17 cellular contexts compared by ENCODE assay signal in genomic region chr16:84686702-84687298, GRCh38. TPM values are rescaled to one million over a fixed set of nuclear protein-coding genes. Genes with fewer than 3 reads are reported as not detected.
A peak's percentile ranks its signal among the peaks of the same experiment; 100 is the strongest.
DNase-seq lines count a peak whose midpoint lies in the region; ATAC-seq and TF ChIP-seq lines count a peak whose summit lies in the region.
"Had no signal": no experiment of that assay in that cellular context is flagged by ENCODE, and none has a peak within 500 bp of the region (broad histone marks: within the 10 kb centered on the region; RNA-seq: fewer than 3 reads in every experiment).

No MANE protein-coding gene starts in this region.

- H3K27me3 ChIP-seq in trophoblast cell (ENCODE audit: insufficient read depth, low read length) (no peaks in the 10 kb centered on the region), neural progenitor cell (peaks cover 54% of the 10 kb centered on the region)
- H3K27me3 ChIP-seq: gastrocnemius medialis had no signal

- H3K27ac ChIP-seq in trophoblast cell (ENCODE audit: low read depth, low read length) (no peak overlapping the region), neural progenitor cell (no peak overlapping the region)
- H3K27ac ChIP-seq: C4-2B, gastrocnemius medialis, SK-N-MC had no signal

- peak overlapping the region; percentile 81 for H2AK5ac ChIP-seq in trophoblast cell (ENCODE audit: low read length)

- peaks cover 6% of the 10 kb centered on the region for H4K20me1 ChIP-seq in neural progenitor cell (ENCODE audit: low read depth)

- H2AFZ ChIP-seq in trophoblast cell (ENCODE audit: insufficient read depth, low read length, poor library complexity), result no peak overlapping the region
- no peak overlapping the region for H2AFZ ChIP-seq in neural progenitor cell (replicated peaks)

- no peaks in the 10 kb centered on the region for H3K9me3 ChIP-seq in trophoblast cell (ENCODE audit: insufficient read depth, low read depth, low read length)
- H3K9me3 ChIP-seq in neural progenitor cell (ENCODE audit: low read depth), result no peaks in the 10 kb centered on the region
- H3K9me3 ChIP-seq: gastrocnemius medialis had no signal

- no peak overlapping the region for H4K91ac ChIP-seq in trophoblast cell (ENCODE audit: low read depth, low read length)

- H3K4me1 ChIP-seq in trophoblast cell (ENCODE audit: control insufficient read depth in 1 of 2, insufficient read depth in 2 of 2, low read length in 2 of 2) (peaks cover 0 to 3% of the 10 kb centered on the region in 2 experiments), neural progenitor cell (peaks cover 6% of the 10 kb centered on the region)
- H3K4me1 ChIP-seq: gastrocnemius medialis had no signal

- H3K9ac ChIP-seq in trophoblast cell (ENCODE audit: low read length) (no peak overlapping the region), neural progenitor cell (no peak overlapping the region)

- no peak overlapping the region for H3K18ac ChIP-seq in trophoblast cell (ENCODE audit: low read length)

- peak overlapping the region; percentile 31 for H4K8ac ChIP-seq in trophoblast cell (ENCODE audit: low read depth, low read length)

- H3K4ac ChIP-seq in trophoblast cell (ENCODE audit: low read depth, low read length), result no peak overlapping the region

- no peak overlapping the region for H3K27ac Mint-ChIP-seq in activated CD8-positive, alpha-beta T cell treated with anti-CD3 and anti-CD28 coated beads for 36 hours
- no peak overlapping the region for H3K27ac Mint-ChIP-seq in activated CD8-positive, alpha-beta T cell treated with anti-CD3 and anti-CD28 coated beads, Interleukin-2, amount 10 ng/mL, durations not matched to agents 7 days and 5 days
- H3K27ac Mint-ChIP-seq in WTC11 (no peak overlapping the region), neural progenitor cell (no peak overlapping the region)
- H3K27ac Mint-ChIP-seq: progenitor cell of endocrine pancreas had no signal

- H3K79me1 ChIP-seq in trophoblast cell (ENCODE audit: low read length), result no peaks in the 10 kb centered on the region

- no peak overlapping the region for H2BK12ac ChIP-seq in trophoblast cell (ENCODE audit: low read length)

- DNase-seq in activated CD8-positive, alpha-beta T cell treated with anti-CD3 and anti-CD28 coated beads for 36 hours, result peak; percentile 23
- DNase-seq in activated CD8-positive, alpha-beta T cell treated with anti-CD3 and anti-CD28 coated beads, Interleukin-2, amount 10 ng/mL, durations not matched to agents 7 days and 5 days, result no peak
- no peak for DNase-seq in WTC11 (ENCODE audit: low spot score)
- no peak for DNase-seq in trophoblast cell
- DNase-seq in neural progenitor cell (ENCODE audit: low spot score), result no peak
- DNase-seq in anterior cingulate cortex (lab: John Stamatoyannopoulos, UW), result no peak
- DNase-seq: gastrocnemius medialis; NCI-H1436; NCI-H748 treated with DMSO at 0.1 percent for 48 hours; small intestine; stimulated activated CD4-positive, alpha-beta T cell treated with anti-CD3 and anti-CD28 coated beads, Interleukin-2, amount 100 ng/mL, for 48 hours had no signal

- no peak overlapping the region for H3K4me3 Mint-ChIP-seq in activated CD8-positive, alpha-beta T cell treated with anti-CD3 and anti-CD28 coated beads for 36 hours
- no peak overlapping the region for H3K4me3 Mint-ChIP-seq in activated CD8-positive, alpha-beta T cell treated with anti-CD3 and anti-CD28 coated beads, Interleukin-2, amount 10 ng/mL, durations not matched to agents 7 days and 5 days
- H3K4me3 Mint-ChIP-seq in WTC11 (no peak overlapping the region), neural progenitor cell (no peak overlapping the region)
- H3K4me3 Mint-ChIP-seq: nephron had no signal

- no peak overlapping the region for H3K14ac ChIP-seq in trophoblast cell (ENCODE audit: low read length)

- CTCF ChIA-PET in activated CD8-positive, alpha-beta T cell treated with anti-CD3 and anti-CD28 coated beads for 36 hours (lab: Charles Lee), result interaction anchor here (0.6 to 5.3 kb wide), 4 partner anchors 14 to 1005 kb away, joined by 3 to 36 read pairs (median 12); no protein-coding TSS in a partner anchor
- CTCF ChIA-PET in activated CD8-positive, alpha-beta T cell treated with anti-CD3 and anti-CD28 coated beads, Interleukin-2, amount 10 ng/mL, durations not matched to agents 7 days and 5 days (lab: Charles Lee), result interaction anchor here (0.8 to 5.1 kb wide), 5 partner anchors 14 to 68 kb away, joined by 3 to 26 read pairs (median 5); no protein-coding TSS in a partner anchor
- CTCF ChIA-PET in WTC11 (lab: Charles Lee), result interaction anchor here (3.5 kb wide), 1 partner anchor 15 kb away, joined by 27 read pairs; no protein-coding TSS in a partner anchor

- no peaks in the 10 kb centered on the region for H3K9me3 Mint-ChIP-seq in activated CD8-positive, alpha-beta T cell treated with anti-CD3 and anti-CD28 coated beads for 36 hours
- no peaks in the 10 kb centered on the region for H3K9me3 Mint-ChIP-seq in activated CD8-positive, alpha-beta T cell treated with anti-CD3 and anti-CD28 coated beads, Interleukin-2, amount 10 ng/mL, durations not matched to agents 7 days and 5 days (ENCODE audit: insufficient read depth)
- H3K9me3 Mint-ChIP-seq in WTC11 (peaks cover 19% of the 10 kb centered on the region), neural progenitor cell (peaks cover 23% of the 10 kb centered on the region)
- H3K9me3 Mint-ChIP-seq: nephron had no signal

- peak; percentile 77 for ATAC-seq in activated CD8-positive, alpha-beta T cell treated with anti-CD3 and anti-CD28 coated beads for 36 hours
- ATAC-seq in activated CD8-positive, alpha-beta T cell treated with anti-CD3 and anti-CD28 coated beads, Interleukin-2, amount 10 ng/mL, durations not matched to agents 7 days and 5 days, result no peak
- peak; percentile 31 for ATAC-seq in WTC11
- ATAC-seq in HG03095 (IDR thresholded peaks at IDR 0.05; ENCODE audit: unreplicated experiment), result no peak
- ATAC-seq: gastrocnemius medialis had no signal

- intact Hi-C loops in activated CD8-positive, alpha-beta T cell treated with anti-CD3 and anti-CD28 coated beads for 36 hours (cut with micrococcal nuclease), result no loop called here

- no peak for TF ChIP-seq CTCF in activated CD8-positive, alpha-beta T cell treated with anti-CD3 and anti-CD28 coated beads for 36 hours (IDR thresholded peaks at IDR 0.05)
- no peak for TF ChIP-seq CTCF in WTC11 (IDR thresholded peaks at IDR 0.05)
- TF ChIP-seq CTCF in neural progenitor cell (IDR thresholded peaks at IDR 0.05), result no peak

- no peak overlapping the region for H2BK120ac ChIP-seq in trophoblast cell (ENCODE audit: insufficient read depth, low read length, poor library complexity)

- peaks cover 10% of the 10 kb centered on the region for H3K27me3 Mint-ChIP-seq in activated CD8-positive, alpha-beta T cell treated with anti-CD3 and anti-CD28 coated beads for 36 hours
- peaks cover 17% of the 10 kb centered on the region for H3K27me3 Mint-ChIP-seq in activated CD8-positive, alpha-beta T cell treated with anti-CD3 and anti-CD28 coated beads, Interleukin-2, amount 10 ng/mL, durations not matched to agents 7 days and 5 days (ENCODE audit: low read depth)
- H3K27me3 Mint-ChIP-seq in WTC11 (ENCODE audit: low read depth) (peaks cover 3% of the 10 kb centered on the region; the same call in 1 of the 2 replicates), neural progenitor cell (ENCODE audit: insufficient read depth, low read depth) (peaks cover 2% of the 10 kb centered on the region)

- H3K36me3 ChIP-seq in trophoblast cell (ENCODE audit: control insufficient read depth in 1 of 2, insufficient read depth in 2 of 2, low read length in 2 of 2), result no peaks in the 10 kb centered on the region
- no peaks in the 10 kb centered on the region for H3K36me3 ChIP-seq in neural progenitor cell
- H3K36me3 ChIP-seq: gastrocnemius medialis had no signal

- H3K4me1 Mint-ChIP-seq in activated CD8-positive, alpha-beta T cell treated with anti-CD3 and anti-CD28 coated beads for 36 hours (ENCODE audit: low read depth), result peaks cover 5% of the 10 kb centered on the region
- peaks cover 11% of the 10 kb centered on the region for H3K4me1 Mint-ChIP-seq in activated CD8-positive, alpha-beta T cell treated with anti-CD3 and anti-CD28 coated beads, Interleukin-2, amount 10 ng/mL, durations not matched to agents 7 days and 5 days (ENCODE audit: low read depth)
- H3K4me1 Mint-ChIP-seq in WTC11 (peaks cover 21% of the 10 kb centered on the region), neural progenitor cell (peaks cover 31% of the 10 kb centered on the region)

- H3F3A ChIP-seq in neural progenitor cell (ENCODE audit: low read depth), result no peaks in the 10 kb centered on the region

- no peaks in the 10 kb centered on the region for H3K36me3 Mint-ChIP-seq in activated CD8-positive, alpha-beta T cell treated with anti-CD3 and anti-CD28 coated beads for 36 hours (ENCODE audit: low read depth)
- no peaks in the 10 kb centered on the region for H3K36me3 Mint-ChIP-seq in activated CD8-positive, alpha-beta T cell treated with anti-CD3 and anti-CD28 coated beads, Interleukin-2, amount 10 ng/mL, durations not matched to agents 7 days and 5 days (ENCODE audit: low read depth)
- H3K36me3 Mint-ChIP-seq in WTC11 (peaks cover 4% of the 10 kb centered on the region; the same call in 1 of the 2 replicates), neural progenitor cell (peaks cover 2% of the 10 kb centered on the region)

- no peak for TF ChIP-seq RAD21 in Ishikawa (IDR thresholded peaks at IDR 0.05; ENCODE audit: low read depth)

- no peak overlapping the region for H3K23ac ChIP-seq in trophoblast cell (ENCODE audit: low read length)

- no peak for TF ChIP-seq EP300 in Ishikawa (IDR thresholded peaks at IDR 0.05; ENCODE audit: borderline replicate concordance)

- no peak overlapping the region for H2BK5ac ChIP-seq in trophoblast cell (ENCODE audit: low read depth, low read length, poor library complexity)

- H3K4me2 ChIP-seq in trophoblast cell (ENCODE audit: low read length) (no peak overlapping the region), neural progenitor cell (no peak overlapping the region)

- WGBS in trophoblast cell (ENCODE audit: extremely low coverage, insufficient coverage, insufficient read length), result no CpG with 5 or more reads among the region's 6 CpGs

- POLR2A ChIA-PET in activated CD8-positive, alpha-beta T cell treated with anti-CD3 and anti-CD28 coated beads for 36 hours (lab: Charles Lee), result interaction anchor here (0.7 to 2.0 kb wide), 3 partner anchors 14 to 41 kb away, joined by 3 to 6 read pairs (median 4); no protein-coding TSS in a partner anchor
- POLR2A ChIA-PET in activated CD8-positive, alpha-beta T cell treated with anti-CD3 and anti-CD28 coated beads, Interleukin-2, amount 10 ng/mL, durations not matched to agents 7 days and 5 days (lab: Charles Lee), result interaction anchor here (1.5 kb wide), 1 partner anchor 14 kb away, joined by 5 read pairs; no protein-coding TSS in a partner anchor
- POLR2A ChIA-PET in WTC11 (lab: Charles Lee), result no interaction called here

- H3K79me2 ChIP-seq in trophoblast cell (ENCODE audit: control insufficient read depth, insufficient read depth, low read length, poor library complexity), result no peaks in the 10 kb centered on the region
- no peaks in the 10 kb centered on the region for H3K79me2 ChIP-seq in neural progenitor cell (ENCODE audit: low read depth)

- no peak overlapping the region for H3K4me3 ChIP-seq in trophoblast cell (ENCODE audit: low read depth, low read length)
- H3K4me3 ChIP-seq in neural progenitor cell, result no peak overlapping the region
- H3K4me3 ChIP-seq: gastrocnemius medialis, SK-N-MC had no signal

- no peak overlapping the region for H4K12ac ChIP-seq in trophoblast cell (ENCODE audit: low read depth, low read length)

RNA-seq across cellular contexts. Expression of gene USP10, which starts 13.0 kb away (rescaled TPM):
- 100 to 1,000 TPM; 116 TPM for total RNA-seq in activated CD8-positive, alpha-beta T cell treated with anti-CD3 and anti-CD28 coated beads for 36 hours
- total RNA-seq in activated CD8-positive, alpha-beta T cell treated with anti-CD3 and anti-CD28 coated beads, Interleukin-2, amount 10 ng/mL, durations not matched to agents 7 days and 5 days, result 10 to 100 TPM; 82.9 to 88.3 TPM
- total RNA-seq in WTC11 (2021) (138 to 152 TPM (median 139 TPM) in 3 replicates), neural progenitor cell (ENCODE audit: low replicate concordance) (117 and 130 TPM in 2 replicates)
- 86.2 and 87.9 TPM in 2 replicates for polyA plus RNA-seq in trophoblast cell (2013)

RNA-seq across cellular contexts. Expression of gene KLHL36, which starts 38.5 kb away (rescaled TPM):
- total RNA-seq in activated CD8-positive, alpha-beta T cell treated with anti-CD3 and anti-CD28 coated beads for 36 hours, result 10 to 100 TPM; 41.0 to 44.0 TPM
- 10 to 100 TPM; 31.4 to 32.6 TPM for total RNA-seq in activated CD8-positive, alpha-beta T cell treated with anti-CD3 and anti-CD28 coated beads, Interleukin-2, amount 10 ng/mL, durations not matched to agents 7 days and 5 days
- total RNA-seq in WTC11 (2021) (55.7 to 56.1 TPM (median 55.8 TPM) in 3 replicates), neural progenitor cell (ENCODE audit: low replicate concordance) (15.9 and 25.3 TPM in 2 replicates)
- 17.4 and 17.6 TPM in 2 replicates for polyA plus RNA-seq in trophoblast cell (2013)

Comparison
In these comparisons a context has a peak if more than half of its experiments do, and no peak if none do; other contexts are left out.
1. ATAC-seq: peak in activated CD8-positive, alpha-beta T cell treated with anti-CD3 and anti-CD28 coated beads for 36 hours (single experiment) and WTC11 (single experiment); none in activated CD8-positive, alpha-beta T cell treated with anti-CD3 and anti-CD28 coated beads, Interleukin-2, amount 10 ng/mL, durations not matched to agents 7 days and 5 days (single experiment) and HG03095 (single experiment).